17 cellular contexts compared by ENCODE assay signal in the genomic region with DNA sequence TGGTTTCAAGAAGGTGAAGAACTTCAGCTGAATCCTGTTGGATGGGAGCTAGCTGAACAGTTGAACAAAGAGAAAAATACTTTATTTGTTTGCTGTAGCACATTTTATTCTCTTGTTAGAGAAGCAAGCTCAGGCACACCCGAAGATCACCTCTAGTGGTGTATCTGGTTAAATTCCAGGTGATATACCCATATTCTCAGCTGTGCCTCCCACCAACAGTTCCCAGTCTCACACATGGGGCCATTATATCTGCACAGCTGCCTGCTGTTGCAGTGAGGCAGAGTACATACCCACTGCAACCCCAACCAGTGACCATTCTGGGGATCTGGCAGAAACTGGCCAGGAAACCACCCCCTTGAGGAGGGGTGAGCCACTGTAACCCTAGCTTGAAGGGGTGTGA.
"Had no signal": no experiment of that assay in that cellular context is flagged by ENCODE, and none has a peak within 500 bp of the region (broad histone marks: within the 10 kb centered on the region; RNA-seq: fewer than 3 reads in every experiment).

No MANE protein-coding gene starts in this region.

- ATAC-seq: left cardiac atrium, right lobe of liver had no signal

- H3K4me3 ChIP-seq: lower lobe of right lung, prostate gland, right lobe of liver had no signal

- H3K36me3 ChIP-seq: prostate gland had no signal

- DNase-seq: activated CD4-positive, alpha-beta T cell treated with anti-CD3 and anti-CD28 coated beads, Interleukin-2, amount 50 U/mL, for 1 hour; activated effector memory CD4-positive, alpha-beta T cell treated with Interleukin-2 at 50 U/mL for 16 hours; amygdala; dermis blood vessel endothelial cell; glutamatergic neuron; immature natural killer cell; left cardiac atrium; lower lobe of right lung; naive thymus-derived CD8-positive, alpha-beta T cell; right lobe of liver; T-helper 2 cell had no signal

- H3K27ac ChIP-seq: lower lobe of right lung, right lobe of liver had no signal

- H3K9me3 Mint-ChIP-seq: brain; immature natural killer cell; naive thymus-derived CD8-positive, alpha-beta T cell; stimulated activated naive CD8-positive, alpha-beta T cell treated with anti-CD3 and anti-CD28 coated beads, Interleukin-15, Interleukin-2, amounts not matched to agents 100 ng/mL and 50 ng/mL, for 24 hours had no signal

- H3K27me3 ChIP-seq: right lobe of liver had no signal

- H3K4me3 Mint-ChIP-seq: activated naive CD8-positive, alpha-beta T cell; brain; immature natural killer cell; stimulated activated naive CD8-positive, alpha-beta T cell treated with anti-CD3 and anti-CD28 coated beads, Interleukin-15, Interleukin-2, amounts not matched to agents 100 ng/mL and 50 ng/mL, for 24 hours had no signal

- H3K27me3 Mint-ChIP-seq: activated naive CD8-positive, alpha-beta T cell; brain; naive thymus-derived CD8-positive, alpha-beta T cell; stimulated activated naive CD8-positive, alpha-beta T cell treated with anti-CD3 and anti-CD28 coated beads, Interleukin-15, Interleukin-2, amounts not matched to agents 100 ng/mL and 50 ng/mL, for 24 hours had no signal

- H3K27ac Mint-ChIP-seq: activated naive CD8-positive, alpha-beta T cell; brain; stimulated activated naive CD8-positive, alpha-beta T cell treated with anti-CD3 and anti-CD28 coated beads, Interleukin-15, Interleukin-2, amounts not matched to agents 100 ng/mL and 50 ng/mL, for 24 hours had no signal

- H3K9me3 ChIP-seq: lower lobe of right lung, prostate gland, right lobe of liver had no signal

- FAIRE-seq: TTC549, urothelium cell line had no signal
